In genomic region chr22:21700822-21701221, GRCh38 we compare ENCODE assay signal across 1 cellular context.
TF ChIP-seq lines count a peak whose summit lies in the region.

No MANE protein-coding gene starts in this region.

TF ChIP-seq in HCT116, 20 proteins besides CTCF, POLR2A, EP300 and RAD21:
- TF ChIP-seq EZH2phosphoT487 (IDR thresholded peaks at IDR 0.05; ENCODE audit: borderline replicate concordance) = no peak
- TF ChIP-seq POLR2AphosphoS5 (IDR thresholded peaks at IDR 0.05; ENCODE audit: low read depth, low read length) = 0 out of 2 replicates have a peak, but pooled peaks have one; percentile 5
TF ChIP-seq in HCT116: peak in this region for 1.
